1 cellular context compared by ENCODE assay signal in the genomic region with DNA sequence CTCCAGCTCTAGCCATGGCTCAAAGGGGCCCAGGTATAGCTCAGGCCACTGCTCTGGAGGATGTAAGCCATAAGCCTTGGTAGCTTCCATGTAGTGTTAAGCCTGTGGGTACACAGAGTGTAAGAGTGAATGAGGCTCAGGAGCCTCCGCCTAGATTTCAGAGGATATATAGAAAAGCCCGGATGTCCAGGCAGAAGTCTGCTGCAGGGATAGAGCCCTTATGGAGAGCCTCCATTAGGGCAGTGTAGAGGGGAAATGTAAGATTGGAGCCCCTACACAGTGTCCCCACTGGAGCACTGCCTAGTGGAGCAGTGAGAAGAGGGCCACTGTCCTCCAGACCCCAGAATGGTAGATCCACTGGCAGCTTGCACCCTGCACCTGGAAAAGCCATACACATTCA.
A peak's percentile ranks its signal among the peaks of the same experiment; 100 is the strongest.
TF ChIP-seq lines count a peak whose summit lies in the region.

No MANE protein-coding gene starts in this region.

TF ChIP-seq in K562, 482 proteins besides CTCF, POLR2A, EP300 and RAD21 (continued from another document):
- TF ChIP-seq, protein P1, sequence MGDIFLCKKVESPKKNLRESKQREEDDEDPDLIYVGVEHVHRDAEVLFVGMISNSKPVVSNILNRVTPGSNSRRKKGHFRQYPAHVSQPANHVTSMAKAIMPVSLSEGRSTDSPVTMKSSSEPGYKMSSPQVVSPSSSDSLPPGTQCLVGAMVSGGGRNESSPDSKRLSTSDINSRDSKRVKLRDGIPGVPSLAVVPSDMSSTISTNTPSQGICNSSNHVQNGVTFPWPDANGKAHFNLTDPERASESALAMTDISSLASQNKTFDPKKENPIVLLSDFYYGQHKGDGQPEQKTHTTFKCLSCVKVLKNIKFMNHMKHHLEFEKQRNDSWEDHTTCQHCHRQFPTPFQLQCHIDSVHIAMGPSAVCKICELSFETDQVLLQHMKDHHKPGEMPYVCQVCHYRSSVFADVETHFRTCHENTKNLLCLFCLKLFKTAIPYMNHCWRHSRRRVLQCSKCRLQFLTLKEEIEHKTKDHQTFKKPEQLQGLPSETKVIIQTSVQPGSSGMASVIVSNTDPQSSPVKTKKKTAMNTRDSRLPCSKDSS (IDR thresholded peaks at IDR 0.05; ENCODE audit: low read depth, partially characterized antibody), result peak; percentile 17
- TF ChIP-seq CBX1 (IDR thresholded peaks at IDR 0.05; ENCODE audit: low read depth) (peak; percentile 79; the same call in 1 of the 2 replicates), ZNF41 (CRISPR knock-in tag; conservative IDR thresholded peaks at IDR 0.05) (no peak), TRIM28 (IDR thresholded peaks at IDR 0.05) (0 out of 2 replicates have a peak, but pooled peaks have one; percentile 23), BACH1 (tag; IDR thresholded peaks at IDR 0.05) (no peak), CBX5 (IDR thresholded peaks at IDR 0.05; ENCODE audit: borderline replicate concordance, low read depth) (peak; percentile 71; the same call in 1 of the 2 replicates)
